8 cellular contexts compared by ENCODE assay signal in the genomic region with DNA sequence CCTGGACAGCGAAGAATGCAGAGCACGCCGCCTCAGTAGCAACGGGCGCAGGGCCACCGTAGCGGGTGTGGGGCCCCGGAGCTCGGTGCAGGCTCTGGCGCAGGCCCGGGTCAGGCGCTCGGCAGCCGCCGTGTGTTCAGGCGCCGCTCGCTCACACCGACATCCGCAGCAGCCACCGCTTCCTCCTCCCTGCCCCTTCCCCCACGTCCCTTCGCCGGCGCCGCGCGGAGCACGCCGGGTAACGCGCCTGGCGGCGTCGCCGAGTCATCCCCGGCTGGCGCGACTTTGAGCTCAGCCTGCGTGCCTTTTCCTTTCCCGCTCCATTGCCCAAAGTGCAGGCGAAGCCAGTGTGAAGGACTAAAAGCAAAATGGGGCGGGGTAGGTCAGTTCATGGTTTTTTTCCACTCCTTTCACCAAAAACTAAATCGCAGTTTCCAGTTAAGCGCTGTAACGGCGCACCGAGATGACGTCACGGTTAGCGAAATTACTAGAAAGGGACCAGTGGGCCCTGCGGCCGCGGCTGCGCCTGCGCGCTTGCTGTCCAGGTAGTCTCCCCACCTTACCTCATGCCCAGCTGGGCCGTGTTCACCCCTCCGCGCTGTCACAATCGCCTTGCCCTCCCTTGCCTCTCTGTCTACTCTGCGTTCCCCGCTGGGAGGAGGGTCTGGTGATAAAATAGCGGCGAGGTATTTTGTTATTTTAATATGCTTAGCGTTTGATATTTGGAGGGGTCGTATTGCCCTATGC. TPM values are rescaled to one million over a fixed set of nuclear protein-coding genes. Genes with fewer than 3 reads are reported as not detected.
DNase-seq lines count a peak whose midpoint lies in the region; ATAC-seq and TF ChIP-seq lines count a peak whose summit lies in the region.

TSS of gene UBQLN1 (minus strand) at position 191 of the 747 bp plus-strand sequence. CDS start 279 bp downstream, outside the sequence.

- H3K27me3 Mint-ChIP-seq in T-helper 17 cell: no peaks in the 10 kb centered on the region

- intact Hi-C loops in left ventricle myocardium superior (cut with micrococcal nuclease): no loop called here
- intact Hi-C loops in prostate gland (cut with DNase I): no loop called here

- H3K9me3 ChIP-seq in T-helper 17 cell (ENCODE audit: control insufficient read depth, low read length, poor library complexity, severe bottlenecking) (no peaks in the 10 kb centered on the region), prostate gland (no peaks in the 10 kb centered on the region)

- peak within 1 kb of the TSS; percentile 94 to 97 for H3K4me3 ChIP-seq in prostate gland

- ATAC-seq in GM18502 (IDR thresholded peaks at IDR 0.05; ENCODE audit: poor library complexity, unreplicated experiment) (peak; percentile 78), HG02943 (IDR thresholded peaks at IDR 0.05; ENCODE audit: low read depth, unreplicated experiment) (peak; percentile 85), T-helper 17 cell (peak; percentile 89), left ventricle myocardium superior (peak; percentile 97)

- TF ChIP-seq POLR2A in prostate gland (IDR thresholded peaks at IDR 0.05): peak; percentile 95

- H3K27me3 ChIP-seq in prostate gland (replicated peaks; ENCODE audit: insufficient read depth): no peaks in the 10 kb centered on the region

- peak within 1 kb of the TSS; percentile 99 to 100 for H3K27ac ChIP-seq in prostate gland

- no peaks in the 10 kb centered on the region for H3K4me1 ChIP-seq in prostate gland (replicated peaks)

- peak; percentile 65 to 66 for DNase-seq in NCI-H187 (lab: John Stamatoyannopoulos, UW)
- DNase-seq in T-helper 17 cell: peak; percentile 84 to 88 (median 85)
- DNase-seq in amygdala (lab: John Stamatoyannopoulos, UW): peak; percentile 64 to 98 (median 87)
- peak; percentile 96 for DNase-seq in left ventricle myocardium superior
- DNase-seq in prostate gland (ENCODE audit: low spot score): peak; percentile 94
- DNase-seq in ureter (ENCODE audit: low spot score): peak; percentile 94

- peaks cover 33% of the 10 kb centered on the region for H3K4me1 Mint-ChIP-seq in T-helper 17 cell

- peak in 2 of 4 experiments; percentile 30 to 41 for TF ChIP-seq CTCF in prostate gland (IDR thresholded peaks at IDR 0.05)

- WGBS in prostate gland: under 1% methylated on average over 58 of the region's 67 CpGs

- peak within 1 kb of the TSS; percentile 97 for H3K4me3 Mint-ChIP-seq in T-helper 17 cell

- H3K27ac Mint-ChIP-seq in T-helper 17 cell: peak within 1 kb of the TSS; percentile 99

- H3K36me3 Mint-ChIP-seq in T-helper 17 cell (ENCODE audit: low read depth): no peaks in the 10 kb centered on the region

- H3K36me3 ChIP-seq in prostate gland: no peaks in the 10 kb centered on the region

RNA-seq across cellular contexts. Expression of gene UBQLN1, which starts in this region (rescaled TPM):
- total RNA-seq in T-helper 17 cell (100 to 1,000 TPM; 134 to 152 TPM), left ventricle myocardium superior (85.2 TPM), prostate gland (100 to 1,000 TPM; 106 to 155 TPM), ureter (123 TPM)

Comparison
In these comparisons a context has a peak if more than half of its experiments do, and no peak if none do; other contexts are left out.
1. Peak in every context shown above with its lines: DNase-seq, ATAC-seq, H3K4me3 ChIP-seq and H3K27ac ChIP-seq.